Comparison of ENCODE assay signal across 17 cellular contexts in the genomic region with DNA sequence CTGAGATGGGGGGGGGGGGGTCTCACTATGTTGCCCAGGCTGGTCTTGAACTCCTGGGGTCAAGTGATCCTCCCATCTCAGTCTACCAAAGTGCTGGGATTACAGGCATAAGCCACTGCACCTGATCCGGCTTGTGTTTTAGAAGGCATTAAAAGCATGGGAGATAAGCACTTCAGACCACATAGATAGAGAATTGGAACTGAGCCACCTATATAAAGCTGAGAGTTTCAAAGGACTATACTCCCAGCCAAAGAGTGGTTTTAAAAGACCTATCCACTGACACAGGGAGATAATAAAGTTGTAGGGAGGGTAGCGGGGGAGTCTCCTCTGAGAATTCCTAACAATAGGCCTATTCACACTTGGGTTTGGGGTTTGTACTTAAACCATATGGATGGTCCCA.
"Had no signal": no experiment of that assay in that cellular context is flagged by ENCODE, and none has a peak within 500 bp of the region (broad histone marks: within the 10 kb centered on the region; RNA-seq: fewer than 3 reads in every experiment).

No MANE protein-coding gene starts in this region.

- DNase-seq: activated CD4-positive, alpha-beta T cell treated with anti-CD3 and anti-CD28 coated beads, Interleukin-2, amount 50 U/mL, for 4 hours; activated CD4-positive, CD25-positive, alpha-beta regulatory T cell treated with anti-CD3 and anti-CD28 coated beads, Interleukin-2, amount 50 U/mL, for 72 hours; activated effector memory CD4-positive, alpha-beta T cell treated with anti-CD3 and anti-CD28 coated beads, Interleukin-2, amount 50 U/mL, for 16 hours; activated T-cell treated with anti-CD3 and anti-CD28 coated beads, Interleukin-2, amount 50 U/mL, for 4 hours; anterior cingulate cortex; dorsolateral prefrontal cortex; esophagus squamous epithelium; foreskin melanocyte; head of caudate nucleus; left cardiac atrium; naive thymus-derived CD8-positive, alpha-beta T cell; stimulated activated CD4-positive, alpha-beta T cell treated with anti-CD3 and anti-CD28 coated beads, Interleukin-12 subunit alpha, Interleukin-12 subunit beta, amount 100 ng/mL, for 4 hours; stimulated activated naive CD8-positive, alpha-beta T cell treated with anti-CD3 and anti-CD28 coated beads, Interleukin-15, Interleukin-2, amounts not matched to agents 100 U/mL and 50 U/mL, for 24 hours; upper lobe of left lung had no signal

- H3K36me3 ChIP-seq: suprapubic skin had no signal

- H3K4me1 ChIP-seq: esophagus squamous epithelium, suprapubic skin had no signal

- H3K4me3 ChIP-seq: dorsolateral prefrontal cortex, esophagus squamous epithelium, lung, suprapubic skin, upper lobe of left lung had no signal

- ATAC-seq: activated naive CD4-positive, alpha-beta T cell treated with anti-CD3 and anti-CD28 coated beads, Interleukin-2, amount 50 U/mL, for 72 hours; activated T-cell treated with anti-CD3 and anti-CD28 coated beads, Interleukin-2, amount 50 U/mL, for 4 hours; left cardiac atrium; naive thymus-derived CD8-positive, alpha-beta T cell; stimulated activated naive CD8-positive, alpha-beta T cell treated with anti-CD3 and anti-CD28 coated beads, Interleukin-15, Interleukin-2, amounts not matched to agents 100 U/mL and 50 U/mL, for 24 hours had no signal

- H3K9me3 ChIP-seq: esophagus squamous epithelium, suprapubic skin, upper lobe of left lung had no signal

- H3K27me3 ChIP-seq: dorsolateral prefrontal cortex, esophagus squamous epithelium, suprapubic skin, upper lobe of left lung had no signal

- H3K27ac ChIP-seq: dorsolateral prefrontal cortex, esophagus squamous epithelium, suprapubic skin, upper lobe of left lung had no signal
